9 cellular contexts compared by ENCODE assay signal in the genomic region with DNA sequence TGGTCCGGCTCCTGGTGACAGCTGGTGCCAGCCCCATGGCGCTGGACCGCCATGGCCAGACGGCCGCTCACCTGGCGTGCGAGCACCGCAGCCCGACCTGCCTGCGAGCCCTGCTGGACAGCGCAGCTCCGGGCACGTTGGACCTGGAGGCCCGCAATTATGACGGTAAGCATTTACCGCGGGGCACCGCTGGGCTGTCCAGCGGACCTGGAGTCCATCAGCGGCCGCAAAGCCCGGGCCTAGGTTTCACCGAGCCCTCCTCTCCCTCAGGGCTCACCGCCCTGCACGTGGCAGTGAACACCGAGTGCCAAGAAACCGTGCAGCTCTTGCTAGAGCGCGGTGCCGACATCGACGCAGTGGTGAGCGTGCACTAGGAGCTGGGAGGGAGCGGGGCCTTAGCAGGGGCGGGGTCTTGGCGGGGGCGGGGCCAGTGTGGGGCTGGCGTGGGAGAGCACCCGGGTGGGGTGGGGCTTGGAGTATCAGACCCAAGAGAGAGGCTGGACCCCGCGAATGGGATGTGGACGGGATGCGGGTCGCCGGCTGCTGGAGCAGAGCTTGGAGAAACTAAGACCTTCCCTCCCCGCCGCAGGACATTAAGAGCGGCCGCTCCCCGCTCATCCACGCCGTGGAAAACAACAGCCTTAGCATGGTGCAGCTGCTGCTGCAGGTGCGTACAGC.
DNase-seq lines count a peak whose midpoint lies in the region; ATAC-seq, FAIRE-seq and TF ChIP-seq lines count a peak whose summit lies in the region.
"Had no signal": no experiment of that assay in that cellular context is flagged by ENCODE, and none has a peak within 500 bp of the region (broad histone marks: within the 10 kb centered on the region; RNA-seq: fewer than 3 reads in every experiment).

No MANE protein-coding gene starts in this region.

- ATAC-seq in central memory CD8-positive, alpha-beta T cell (replicated peaks; ENCODE audit: extremely low read depth, poor library complexity, severe bottlenecking), result no peak

- H3K9ac ChIP-seq in ES-I3 (ENCODE audit: low read depth, low read length), result peak overlapping the region; percentile 72; the same call in 1 of the 2 replicates

- no peak for DNase-seq in central memory CD8-positive, alpha-beta T cell (ENCODE audit: low spot score in 2 of 2)
- peak; percentile 52 for DNase-seq in iPS-NIHi11 (ENCODE audit: low spot score)
- no peak for DNase-seq in retinal pigment epithelial cell (ENCODE audit: low read depth)
- DNase-seq in AML-193 (lab: John Stamatoyannopoulos, UW), result no peak
- no peak for DNase-seq in GM19239 (ENCODE audit: insufficient read length, low spot score)
- no peak for DNase-seq in RKO (ENCODE audit: low spot score)
- no peak for DNase-seq in activated naive CD4-positive, alpha-beta T cell treated with anti-CD3 and anti-CD28 coated beads, Interleukin-2, amount 10 ng/mL, durations not matched to agents 7 days and 5 days
- DNase-seq: NCI-H1417 had no signal

- H3K4me3 Mint-ChIP-seq in central memory CD8-positive, alpha-beta T cell, result no peak overlapping the region
- no peak overlapping the region for H3K4me3 Mint-ChIP-seq in activated naive CD4-positive, alpha-beta T cell treated with anti-CD3 and anti-CD28 coated beads, Interleukin-2, amount 10 ng/mL, durations not matched to agents 7 days and 5 days

- H3K27me3 Mint-ChIP-seq in central memory CD8-positive, alpha-beta T cell, result no peaks in the 10 kb centered on the region
- H3K27me3 Mint-ChIP-seq in activated naive CD4-positive, alpha-beta T cell treated with anti-CD3 and anti-CD28 coated beads, Interleukin-2, amount 10 ng/mL, durations not matched to agents 7 days and 5 days, result peaks cover 4% of the 10 kb centered on the region

- H3K9me3 Mint-ChIP-seq in central memory CD8-positive, alpha-beta T cell, result no peaks in the 10 kb centered on the region
- no peaks in the 10 kb centered on the region for H3K9me3 Mint-ChIP-seq in activated naive CD4-positive, alpha-beta T cell treated with anti-CD3 and anti-CD28 coated beads, Interleukin-2, amount 10 ng/mL, durations not matched to agents 7 days and 5 days

- no peak for FAIRE-seq in GM19239 (lab: Jason Lieb, UNC)

- H3K4me1 Mint-ChIP-seq in central memory CD8-positive, alpha-beta T cell, result peaks cover 44% of the 10 kb centered on the region
- peaks cover 74% of the 10 kb centered on the region for H3K4me1 Mint-ChIP-seq in activated naive CD4-positive, alpha-beta T cell treated with anti-CD3 and anti-CD28 coated beads, Interleukin-2, amount 10 ng/mL, durations not matched to agents 7 days and 5 days

- TF ChIP-seq CTCF in retinal pigment epithelial cell (conservative IDR thresholded peaks at IDR 0.05; ENCODE audit: low read depth, low read length), result no peak

- H3K36me3 Mint-ChIP-seq in central memory CD8-positive, alpha-beta T cell (ENCODE audit: insufficient read depth), result peaks cover 44% of the 10 kb centered on the region
- H3K36me3 Mint-ChIP-seq in activated naive CD4-positive, alpha-beta T cell treated with anti-CD3 and anti-CD28 coated beads, Interleukin-2, amount 10 ng/mL, durations not matched to agents 7 days and 5 days, result peaks cover 51% of the 10 kb centered on the region

- no peaks in the 10 kb centered on the region for H3K9me3 ChIP-seq in ES-I3 (ENCODE audit: control insufficient read depth, insufficient read depth, low read length)

- H3K36me3 ChIP-seq in ES-I3 (ENCODE audit: insufficient read depth, low read length), result no peaks in the 10 kb centered on the region

- CTCF ChIA-PET in activated naive CD4-positive, alpha-beta T cell treated with anti-CD3 and anti-CD28 coated beads, Interleukin-2, amount 10 ng/mL, durations not matched to agents 7 days and 5 days (lab: Charles Lee), result interaction anchor here (1.2 to 2.1 kb wide), 3 partner anchors 13 to 68 kb away, joined by 4 to 6 read pairs (median 4); no protein-coding TSS in a partner anchor

- H3K4me1 ChIP-seq in ES-I3 (ENCODE audit: insufficient read depth, low read length), result peaks cover 13% of the 10 kb centered on the region

- peak overlapping the region; percentile 83 for H3K27ac Mint-ChIP-seq in central memory CD8-positive, alpha-beta T cell (ENCODE audit: low read depth)
- no peak overlapping the region for H3K27ac Mint-ChIP-seq in activated naive CD4-positive, alpha-beta T cell treated with anti-CD3 and anti-CD28 coated beads, Interleukin-2, amount 10 ng/mL, durations not matched to agents 7 days and 5 days

- peak overlapping the region; percentile 47 for H3K4me3 ChIP-seq in retinal pigment epithelial cell (ENCODE audit: low read length)
